Comparison of ENCODE assay signal across 17 cellular contexts in genomic region chr17:2700491-2701141, GRCh38. TPM values are rescaled to one million over a fixed set of nuclear protein-coding genes. Genes with fewer than 3 reads are reported as not detected.
DNase-seq lines count a peak whose midpoint lies in the region; ATAC-seq, FAIRE-seq and TF ChIP-seq lines count a peak whose summit lies in the region.
"Had no signal": no experiment of that assay in that cellular context is flagged by ENCODE, and none has a peak within 500 bp of the region (broad histone marks: within the 10 kb centered on the region; RNA-seq: fewer than 3 reads in every experiment).

No MANE protein-coding gene starts in this region.

- TF ChIP-seq EP300 in esophagus muscularis mucosa (IDR thresholded peaks at IDR 0.05): no peak

- H3K36me3 ChIP-seq in Peyer's patch: peaks cover 0 to 87% (median 0%) of the 10 kb centered on the region in 3 donors
- H3K36me3 ChIP-seq in lower lobe of right lung: peaks cover 89% of the 10 kb centered on the region
- peaks cover 71 to 92% (median 87%) of the 10 kb centered on the region in 4 donors for H3K36me3 ChIP-seq in esophagus muscularis mucosa

- intact Hi-C loops in lower lobe of right lung (cut with DNase I): no loop called here
- intact Hi-C loops in esophagus muscularis mucosa (cut with DNase I): no loop called here

- H3K9me3 Mint-ChIP-seq in activated T-cell treated with anti-CD3 and anti-CD28 coated beads, Interleukin-2, amount 50 U/mL, for 72 hours: no peaks in the 10 kb centered on the region
- H3K9me3 Mint-ChIP-seq: natural killer cell treated with Interleukin-12 subunit alpha and Interleukin-12 subunit beta and Interleukin-15 and Interleukin-18, amount 100 ng/mL, for 72 hours; stimulated activated naive B cell treated with anti-CD40 and anti-IgM and Interleukin-4, amounts not matched to agents 10 μg/mL and 1 μg/mL and 100 μg/mL, for 72 hours had no signal

- H3K36me3 Mint-ChIP-seq in activated T-cell treated with anti-CD3 and anti-CD28 coated beads, Interleukin-2, amount 50 U/mL, for 72 hours (ENCODE audit: insufficient read depth in 2 of 2): peaks cover 0 to 7% of the 10 kb centered on the region in 2 donors
- H3K36me3 Mint-ChIP-seq: natural killer cell treated with Interleukin-12 subunit alpha and Interleukin-12 subunit beta and Interleukin-15 and Interleukin-18, amount 100 ng/mL, for 72 hours had no signal

- WGBS in esophagus muscularis mucosa: 82% methylated on average over 7 of the region's 27 CpGs

- H3K27me3 ChIP-seq in Peyer's patch (no peaks in the 10 kb centered on the region), lower lobe of right lung (ENCODE audit: low read depth) (no peaks in the 10 kb centered on the region), esophagus muscularis mucosa (no peaks in the 10 kb centered on the region)
- H3K27me3 ChIP-seq: SJCRH30, vagina had no signal

- no peak for ATAC-seq in lower lobe of right lung
- ATAC-seq in activated T-cell treated with anti-CD3 and anti-CD28 coated beads, Interleukin-2, amount 50 U/mL, for 72 hours (replicated peaks in 1 of 2): no peak
- ATAC-seq in HG03139 (IDR thresholded peaks at IDR 0.05; ENCODE audit: unreplicated experiment): no peak
- ATAC-seq: natural killer cell treated with Interleukin-12 subunit alpha and Interleukin-12 subunit beta and Interleukin-15 and Interleukin-18, amount 100 ng/mL, for 72 hours; stimulated activated naive B cell treated with anti-CD40 and anti-IgM and Interleukin-4, amounts not matched to agents 10 μg/mL and 1 μg/mL and 100 μg/mL, for 72 hours had no signal

- H3K27me3 Mint-ChIP-seq in activated T-cell treated with anti-CD3 and anti-CD28 coated beads, Interleukin-2, amount 50 U/mL, for 72 hours (ENCODE audit: low read depth): no peaks in the 10 kb centered on the region
- H3K27me3 Mint-ChIP-seq: natural killer cell treated with Interleukin-12 subunit alpha and Interleukin-12 subunit beta and Interleukin-15 and Interleukin-18, amount 100 ng/mL, for 72 hours; stimulated activated naive B cell treated with anti-CD40 and anti-IgM and Interleukin-4, amounts not matched to agents 10 μg/mL and 1 μg/mL and 100 μg/mL, for 72 hours had no signal

- TF ChIP-seq CTCF in Peyer's patch (IDR thresholded peaks at IDR 0.05) (no peak), lower lobe of right lung (IDR thresholded peaks at IDR 0.05) (no peak), esophagus muscularis mucosa (IDR thresholded peaks at IDR 0.05) (no peak)

- H3K4me1 ChIP-seq in Peyer's patch (peaks cover 0 to 4% (median 0%) of the 10 kb centered on the region in 4 donors), lower lobe of right lung (no peaks in the 10 kb centered on the region), esophagus muscularis mucosa (peaks cover 6 to 16% (median 11%) of the 10 kb centered on the region in 4 donors)
- H3K4me1 ChIP-seq: HAP-1, SJCRH30 had no signal

- H3K4me3 ChIP-seq in Peyer's patch (no peak overlapping the region), lower lobe of right lung (no peak overlapping the region), esophagus muscularis mucosa (no peak overlapping the region)
- H3K4me3 ChIP-seq: HAP-1, SJCRH30, vagina had no signal

- H3K27ac ChIP-seq in Peyer's patch: no peak overlapping the region
- H3K27ac ChIP-seq in lower lobe of right lung: no peak overlapping the region
- H3K27ac ChIP-seq in esophagus muscularis mucosa (replicated peaks in 1 of 4): no peak overlapping the region
- H3K27ac ChIP-seq: KMS-11, SJCRH30, vagina had no signal

- H3K9me3 ChIP-seq in Peyer's patch: no peaks in the 10 kb centered on the region
- H3K9me3 ChIP-seq in lower lobe of right lung: no peaks in the 10 kb centered on the region
- no peaks in the 10 kb centered on the region for H3K9me3 ChIP-seq in esophagus muscularis mucosa
- H3K9me3 ChIP-seq: HAP-1, SJCRH30, vagina had no signal

- no peak overlapping the region for H3K4me3 Mint-ChIP-seq in activated T-cell treated with anti-CD3 and anti-CD28 coated beads, Interleukin-2, amount 50 U/mL, for 72 hours
- H3K4me3 Mint-ChIP-seq: natural killer cell treated with Interleukin-12 subunit alpha and Interleukin-12 subunit beta and Interleukin-15 and Interleukin-18, amount 100 ng/mL, for 72 hours; stimulated activated naive B cell treated with anti-CD40 and anti-IgM and Interleukin-4, amounts not matched to agents 10 μg/mL and 1 μg/mL and 100 μg/mL, for 72 hours had no signal

- TF ChIP-seq POLR2A in GM12891 (IDR thresholded peaks at IDR 0.05; ENCODE audit: low read depth, low read length) (no peak), Peyer's patch (IDR thresholded peaks at IDR 0.05) (no peak), esophagus muscularis mucosa (IDR thresholded peaks at IDR 0.05; ENCODE audit: low read depth) (no peak)

- H3K27ac Mint-ChIP-seq in activated T-cell treated with anti-CD3 and anti-CD28 coated beads, Interleukin-2, amount 50 U/mL, for 72 hours: no peak overlapping the region
- H3K27ac Mint-ChIP-seq: natural killer cell treated with Interleukin-12 subunit alpha and Interleukin-12 subunit beta and Interleukin-15 and Interleukin-18, amount 100 ng/mL, for 72 hours; stimulated activated naive B cell treated with anti-CD40 and anti-IgM and Interleukin-4, amounts not matched to agents 10 μg/mL and 1 μg/mL and 100 μg/mL, for 72 hours had no signal

- peaks cover 8% of the 10 kb centered on the region for H3K4me1 Mint-ChIP-seq in activated T-cell treated with anti-CD3 and anti-CD28 coated beads, Interleukin-2, amount 50 U/mL, for 72 hours (ENCODE audit: low read depth)

- FAIRE-seq in GM12891 (lab: Jason Lieb, UNC): no peak

- DNase-seq in NCI-H446 treated with DMSO at 0.1 percent for 48 hours (lab: John Stamatoyannopoulos, UW) (peak; percentile 100), NCI-H446 (lab: John Stamatoyannopoulos, UW) (no peak), GM12891 (ENCODE audit: insufficient read length, low spot score) (peak; percentile 20), Peyer's patch (peak in 2 of 3 donors; percentile 19 to 35), lower lobe of right lung (peak; percentile 31), esophagus muscularis mucosa (ENCODE audit: extremely low spot score) (no peak)
- no peak for DNase-seq in activated T-cell treated with anti-CD3 and anti-CD28 coated beads, Interleukin-2, amount 50 U/mL, for 72 hours
- DNase-seq: cerebellar nuclear complex; NCI-H226; SJCRH30; stimulated activated naive B cell treated with anti-CD40 and anti-IgM and Interleukin-4, amounts not matched to agents 10 μg/mL and 1 μg/mL and 100 μg/mL, for 72 hours had no signal

TF ChIP-seq in GM12891, 5 proteins besides CTCF, POLR2A, EP300 and RAD21:
- TF ChIP-seq PAX5 (IDR thresholded peaks at IDR 0.05; ENCODE audit: insufficient read depth, low read length, severe bottlenecking) (no peak), SPI1 (IDR thresholded peaks at IDR 0.05; ENCODE audit: low read depth, low read length) (no peak), POLR2AphosphoS5 (IDR thresholded peaks at IDR 0.05; ENCODE audit: low read depth, low read length) (no peak), TAF1 (IDR thresholded peaks at IDR 0.05; ENCODE audit: low read depth, low read length) (no peak), POU2F2 (IDR thresholded peaks at IDR 0.05; ENCODE audit: low read depth, low read length) (no peak)
TF ChIP-seq in GM12891: peak in this region for 0.

RNA-seq across cellular contexts. Expression of gene CLUH, which starts 10.9 kb away (rescaled TPM):
- polyA plus RNA-seq in GM12891 (2012; ENCODE audit: low read depth, missing spikeins): 36.3 TPM
- total RNA-seq in Peyer's patch (100 to 1,000 TPM; 127 to 323 (median 225) TPM), lower lobe of right lung (48.8 TPM), esophagus muscularis mucosa (10 to 100 TPM; 42.8 to 92.9 (median 62.9) TPM)
- total RNA-seq in activated T-cell treated with anti-CD3 and anti-CD28 coated beads, Interleukin-2, amount 50 U/mL, for 72 hours: 10 to 100 TPM; 32.1 to 49.7 TPM

RNA-seq across cellular contexts. Expression of gene CCDC92B, which starts 48.8 kb away (rescaled TPM):
- not detected for polyA plus RNA-seq in GM12891 (2012; ENCODE audit: low read depth, missing spikeins)
- total RNA-seq in Peyer's patch (1 to 10 TPM in 2 of 4 donors, not detected in 2; 1.5 to 1.6 TPM), lower lobe of right lung (0.12 TPM), esophagus muscularis mucosa (under 1 TPM in 2 of 4 donors, not detected in 2; 0.13 to 0.42 TPM)
- total RNA-seq in activated T-cell treated with anti-CD3 and anti-CD28 coated beads, Interleukin-2, amount 50 U/mL, for 72 hours: under 1 TPM in 1 of 2 donors, not detected in 1; 0.14 TPM
- total RNA-seq: liver; natural killer cell treated with Interleukin-12 subunit alpha and Interleukin-12 subunit beta and Interleukin-15 and Interleukin-18, amount 100 ng/mL, for 72 hours; SJCRH30 had no signal
- polyA plus RNA-seq: liver had no signal

Comparison
In these comparisons a context has a peak if more than half of its experiments do, and no peak if none do; other contexts are left out.
1. DNase-seq: peak in NCI-H446 treated with DMSO at 0.1 percent for 48 hours (single experiment), GM12891 (single experiment), Peyer's patch (2 of 3) and lower lobe of right lung (single experiment); none in NCI-H446 (0 of 2), esophagus muscularis mucosa (single experiment) and activated T-cell treated with anti-CD3 and anti-CD28 coated beads, Interleukin-2, amount 50 U/mL, for 72 hours (0 of 2).